1 cellular context compared by ENCODE assay signal in genomic region chr1:170692866-170693575, GRCh38.
TF ChIP-seq lines count a peak whose summit lies in the region.

No MANE protein-coding gene starts in this region.

TF ChIP-seq in HepG2, 621 proteins besides CTCF, POLR2A, EP300 and RAD21:
- TF ChIP-seq SP5 (CRISPR knock-in tag; IDR thresholded peaks at IDR 0.05; ENCODE audit: borderline replicate concordance, low read depth), result no peak
- no peak for TF ChIP-seq JUND (CRISPR knock-in tag; IDR thresholded peaks at IDR 0.05)
